Comparison of ENCODE assay signal across 8 cellular contexts in the genomic region with DNA sequence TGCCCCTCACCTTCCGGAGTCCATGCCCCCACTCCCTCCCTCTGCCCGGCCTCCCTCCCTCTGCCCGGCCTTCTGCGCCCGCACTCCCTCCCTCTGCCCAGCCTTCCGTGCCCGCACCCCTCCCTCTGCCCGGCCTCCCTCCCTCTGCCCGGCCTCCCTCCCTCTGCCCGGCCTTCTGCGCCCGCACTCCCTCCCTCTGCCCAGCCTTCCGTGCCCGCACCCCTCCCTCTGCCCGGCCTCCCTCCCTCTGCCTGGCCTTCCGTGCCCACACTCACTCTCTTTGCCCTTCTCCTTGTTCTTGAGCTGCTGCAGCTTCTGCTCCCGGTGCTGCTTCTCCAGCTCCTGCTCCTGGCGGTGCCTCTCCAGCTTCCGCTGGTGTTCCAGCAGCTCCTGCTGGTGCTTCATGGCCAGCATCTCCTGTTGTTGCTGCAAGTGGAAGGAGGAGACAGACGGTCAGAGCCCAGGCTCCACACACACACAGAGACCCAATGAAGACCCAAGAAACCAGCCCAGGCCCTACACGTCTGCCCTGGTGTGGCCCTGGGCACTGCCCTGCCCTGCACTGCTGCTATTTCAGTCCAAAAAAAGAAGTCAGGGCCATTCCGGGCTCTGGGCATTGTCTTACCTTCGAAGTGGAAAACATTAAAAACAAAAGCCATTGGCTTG.
DNase-seq lines count a peak whose midpoint lies in the region; ATAC-seq and TF ChIP-seq lines count a peak whose summit lies in the region.
"Not testable (repeated sequence)": the region's sequence is repeated elsewhere in the genome, so short reads cannot be mapped to it uniquely, and the experiment has no call there.

No MANE protein-coding gene starts in this region.

- peaks cover 79% of the 10 kb centered on the region for H3K36me3 Mint-ChIP-seq in activated naive CD8-positive, alpha-beta T cell treated with anti-CD3 and anti-CD28 coated beads, Interleukin-2, amount 10 ng/mL, durations not matched to agents 7 days and 5 days
- peaks cover 81% of the 10 kb centered on the region for H3K36me3 Mint-ChIP-seq in endodermal cell (ENCODE audit: low read depth)
- peaks cover 58% of the 10 kb centered on the region for H3K36me3 Mint-ChIP-seq in progenitor cell of endocrine pancreas (ENCODE audit: insufficient read depth)

- peaks cover 28% of the 10 kb centered on the region for H3K9me3 Mint-ChIP-seq in activated naive CD8-positive, alpha-beta T cell treated with anti-CD3 and anti-CD28 coated beads, Interleukin-2, amount 10 ng/mL, durations not matched to agents 7 days and 5 days
- H3K9me3 Mint-ChIP-seq in endodermal cell (peaks cover 61% of the 10 kb centered on the region), progenitor cell of endocrine pancreas (ENCODE audit: low read depth) (peaks cover 32% of the 10 kb centered on the region)

- H3K36me3 ChIP-seq in BE2C, result peaks cover 33% of the 10 kb centered on the region
- peaks cover 11% of the 10 kb centered on the region for H3K36me3 ChIP-seq in endodermal cell (ENCODE audit: control insufficient read depth, insufficient read depth, low read length)
- peaks cover 11 to 25% of the 10 kb centered on the region in 2 donors for H3K36me3 ChIP-seq in stomach smooth muscle (ENCODE audit: control insufficient read depth in 2 of 2, insufficient read depth in 2 of 2, low read length in 2 of 2)
- not testable (repeated sequence) for H3K36me3 ChIP-seq in uterus

- H3K4me1 Mint-ChIP-seq in activated naive CD8-positive, alpha-beta T cell treated with anti-CD3 and anti-CD28 coated beads, Interleukin-2, amount 10 ng/mL, durations not matched to agents 7 days and 5 days; endodermal cell; progenitor cell of endocrine pancreas (ENCODE audit: low read depth): not testable (repeated sequence)

- TF ChIP-seq CTCF in BE2C (IDR thresholded peaks at IDR 0.05; ENCODE audit: low read depth, low read length); endodermal cell (conservative IDR thresholded peaks at IDR 0.05); progenitor cell of endocrine pancreas (IDR thresholded peaks at IDR 0.05; ENCODE audit: unreplicated experiment); uterus (IDR thresholded peaks at IDR 0.05): not testable (repeated sequence)

- H3K27me3 ChIP-seq in BE2C; endodermal cell (ENCODE audit: control insufficient read depth, insufficient read depth, low read length, poor library complexity, severe bottlenecking); stomach smooth muscle (ENCODE audit: control insufficient read depth in 1 of 2, insufficient read depth in 2 of 2, low read length in 2 of 2); uterus: not testable (repeated sequence)

- H3K9ac ChIP-seq in endodermal cell (ENCODE audit: extremely low read depth, low read length, poor library complexity, severe bottlenecking); stomach smooth muscle (ENCODE audit: low read length in 2 of 2): not testable (repeated sequence)

- H3K27me3 Mint-ChIP-seq in activated naive CD8-positive, alpha-beta T cell treated with anti-CD3 and anti-CD28 coated beads, Interleukin-2, amount 10 ng/mL, durations not matched to agents 7 days and 5 days; endodermal cell (ENCODE audit: insufficient read depth); progenitor cell of endocrine pancreas: not testable (repeated sequence)

- not testable (repeated sequence) for H3K4me3 ChIP-seq in BE2C (ENCODE audit: low read depth, low read length); endodermal cell (ENCODE audit: low read length); uterus
- H3K4me3 ChIP-seq in stomach smooth muscle (ENCODE audit: low read length in 2 of 2), result peak overlapping the region in 1 of 2 donors; percentile 47

- intact Hi-C loops in left ventricle myocardium superior (cut with micrococcal nuclease); uterus (cut with DNase I; ENCODE audit: low total_unique reads): not testable (repeated sequence)

- not testable (repeated sequence) for H3K4me3 Mint-ChIP-seq in activated naive CD8-positive, alpha-beta T cell treated with anti-CD3 and anti-CD28 coated beads, Interleukin-2, amount 10 ng/mL, durations not matched to agents 7 days and 5 days; endodermal cell; progenitor cell of endocrine pancreas (ENCODE audit: low read depth)

- H3K4me1 ChIP-seq in BE2C; endodermal cell (ENCODE audit: control insufficient read depth, insufficient read depth, low read length); uterus: not testable (repeated sequence)
- peaks cover 17% of the 10 kb centered on the region for H3K4me1 ChIP-seq in stomach smooth muscle (ENCODE audit: control insufficient read depth, insufficient read depth, low read length)

- 88 to 97% methylated on average over 4 to 21 of the region's 23 CpGs for WGBS in endodermal cell (ENCODE audit: insufficient coverage in 1 of 2, insufficient read length in 1 of 2), 2 experiments

- DNase-seq in BE2C, result peak; percentile 1
- peak; percentile 7 for DNase-seq in activated naive CD8-positive, alpha-beta T cell treated with anti-CD3 and anti-CD28 coated beads, Interleukin-2, amount 10 ng/mL, durations not matched to agents 7 days and 5 days
- DNase-seq in endodermal cell, result peak; percentile 21
- DNase-seq in left ventricle myocardium superior; progenitor cell of endocrine pancreas (ENCODE audit: low spot score, unreplicated experiment): not testable (repeated sequence)
- peak; percentile 69 for DNase-seq in mesenteric fat pad (ENCODE audit: low spot score)
- peak; percentile 14 to 25 for DNase-seq in uterus

- not testable (repeated sequence) for H3K27ac ChIP-seq in endodermal cell (ENCODE audit: low read depth, low read length); uterus
- peak overlapping the region; percentile 62 for H3K27ac ChIP-seq in stomach smooth muscle (ENCODE audit: low read length)

- ATAC-seq in activated naive CD8-positive, alpha-beta T cell treated with anti-CD3 and anti-CD28 coated beads, Interleukin-2, amount 10 ng/mL, durations not matched to agents 7 days and 5 days (ENCODE audit: low read depth), result not testable (repeated sequence)
- ATAC-seq in left ventricle myocardium superior, result peak; percentile 25

- H3K9me3 ChIP-seq in BE2C; stomach smooth muscle (ENCODE audit: control insufficient read depth in 2 of 2, low read length in 2 of 2): not testable (repeated sequence)
- peaks cover 46% of the 10 kb centered on the region for H3K9me3 ChIP-seq in endodermal cell (ENCODE audit: control insufficient read depth, low read length)
- H3K9me3 ChIP-seq in uterus, result peaks cover 0 to 15% of the 10 kb centered on the region in 2 donors

- TF ChIP-seq POLR2A in uterus (IDR thresholded peaks at IDR 0.05), result not testable (repeated sequence)

- not testable (repeated sequence) for H3K27ac Mint-ChIP-seq in activated naive CD8-positive, alpha-beta T cell treated with anti-CD3 and anti-CD28 coated beads, Interleukin-2, amount 10 ng/mL, durations not matched to agents 7 days and 5 days; endodermal cell
- H3K27ac Mint-ChIP-seq in progenitor cell of endocrine pancreas, result peak overlapping the region; percentile 79

- POLR2A ChIA-PET in activated naive CD8-positive, alpha-beta T cell treated with anti-CD3 and anti-CD28 coated beads, Interleukin-2, amount 10 ng/mL, durations not matched to agents 7 days and 5 days (lab: Charles Lee), result interaction anchor here (0.8 kb wide), 1 partner anchor 17 kb away, joined by 3 read pairs; no protein-coding TSS in a partner anchor
